ENCODE assay signal across 13 cellular contexts in genomic region chr5:40991168-40991980, GRCh38.
DNase-seq lines count a peak whose midpoint lies in the region; ATAC-seq and TF ChIP-seq lines count a peak whose summit lies in the region.
"Had no signal": no experiment of that assay in that cellular context is flagged by ENCODE, and none has a peak within 500 bp of the region (broad histone marks: within the 10 kb centered on the region; RNA-seq: fewer than 3 reads in every experiment).

No MANE protein-coding gene starts in this region.

- 20% methylated on average over 2 of the region's 2 CpGs for WGBS in esophagus muscularis mucosa

- peak; percentile 41 for TF ChIP-seq EP300 in esophagus muscularis mucosa (IDR thresholded peaks at IDR 0.05)

- no peak overlapping the region for H2AFZ ChIP-seq in PC-3 (ENCODE audit: low read length)

- H3F3A ChIP-seq in PC-3 (ENCODE audit: low read length, unreplicated experiment): peaks cover 17% of the 10 kb centered on the region

- peaks cover 0 to 8% (median 0%) of the 10 kb centered on the region in 3 donors for H3K36me3 Mint-ChIP-seq in naive thymus-derived CD8-positive, alpha-beta T cell
- H3K36me3 Mint-ChIP-seq: activated naive CD4-positive, alpha-beta T cell treated with anti-CD3 and anti-CD28 coated beads, Interleukin-2, amount 10 ng/mL, durations not matched to agents 7 days and 5 days; IgD-negative memory B cell had no signal

- ATAC-seq in PC-3: peak; percentile 80
- ATAC-seq in naive thymus-derived CD8-positive, alpha-beta T cell: no peak
- no peak for ATAC-seq in HG03469 (IDR thresholded peaks at IDR 0.05; ENCODE audit: unreplicated experiment)

- peak; percentile 96 for DNase-seq in PC-3
- DNase-seq in esophagus muscularis mucosa (ENCODE audit: extremely low spot score): peak; percentile 94
- DNase-seq in medulla oblongata (ENCODE audit: extremely low spot score): peak; percentile 67
- DNase-seq in mesenteric fat pad (ENCODE audit: low spot score): no peak
- no peak for DNase-seq in naive thymus-derived CD8-positive, alpha-beta T cell
- no peak for DNase-seq in NCI-H446 treated with DMSO at 0.1 percent for 48 hours (lab: John Stamatoyannopoulos, UW)
- DNase-seq: activated naive CD4-positive, alpha-beta T cell treated with anti-CD3 and anti-CD28 coated beads, Interleukin-2, amount 10 ng/mL, durations not matched to agents 7 days and 5 days; DMS 273 treated with DMSO at 0.1 percent for 48 hours; NCI-H2171 treated with DMSO at 0.1 percent for 48 hours; T1000 had no signal

- H3K4me3 ChIP-seq in PC-3 (ENCODE audit: low read length): peak overlapping the region; percentile 19; the same call in 1 of the 2 replicates
- no peak overlapping the region for H3K4me3 ChIP-seq in esophagus muscularis mucosa

- POLR2A ChIA-PET in PC-3 (lab: Charles Lee; ENCODE audit: unreplicated experiment): no interaction called here
- POLR2A ChIA-PET in naive thymus-derived CD8-positive, alpha-beta T cell (lab: Charles Lee): no interaction called here

- BruUV-seq in PC-3 (replicated peaks; lab: Mats Ljungman, UMichigan): no TSS peak

- no peaks in the 10 kb centered on the region for H3K79me2 ChIP-seq in PC-3 (ENCODE audit: low read length)

- H3K9me3 ChIP-seq in PC-3 (ENCODE audit: low read length) (no peaks in the 10 kb centered on the region), esophagus muscularis mucosa (peaks cover 0 to 10% (median 7%) of the 10 kb centered on the region in 4 donors)

- intact Hi-C loops in PC-3 (cut with micrococcal nuclease) (loop anchor here (10.0 kb wide), 1 partner anchor 253 kb away; no protein-coding TSS in a partner anchor), esophagus muscularis mucosa (cut with DNase I) (loop anchor here (10.0 kb wide), 1 partner anchor 273 kb away; no protein-coding TSS in a partner anchor)

- no peak for TF ChIP-seq CTCF in PC-3 (conservative IDR thresholded peaks at IDR 0.05; ENCODE audit: low read depth, low read length)
- TF ChIP-seq CTCF in esophagus muscularis mucosa (IDR thresholded peaks at IDR 0.05): no peak

- H4K20me1 ChIP-seq in PC-3 (ENCODE audit: low read length): no peaks in the 10 kb centered on the region

- H3K9ac ChIP-seq in PC-3 (ENCODE audit: low read length): no peak overlapping the region

- peak overlapping the region; percentile 63 for H3K27ac ChIP-seq in PC-3 (ENCODE audit: low read length)
- H3K27ac ChIP-seq in esophagus muscularis mucosa (replicated peaks in 1 of 4): peak overlapping the region; percentile 53 to 79 (median 72)
- H3K27ac ChIP-seq in temporal lobe (ENCODE audit: low read depth, low read length): peak overlapping the region; percentile 65

- no peaks in the 10 kb centered on the region for H3K27me3 ChIP-seq in PC-3 (ENCODE audit: low read length)
- H3K27me3 ChIP-seq in esophagus muscularis mucosa: no peaks in the 10 kb centered on the region

- H3K27ac Mint-ChIP-seq in naive thymus-derived CD8-positive, alpha-beta T cell: no peak overlapping the region
- H3K27ac Mint-ChIP-seq: activated naive CD4-positive, alpha-beta T cell treated with anti-CD3 and anti-CD28 coated beads, Interleukin-2, amount 10 ng/mL, durations not matched to agents 7 days and 5 days; IgD-negative memory B cell had no signal

- H3K9me2 ChIP-seq in PC-3 (replicated peaks; ENCODE audit: low read length): no peaks in the 10 kb centered on the region

- peaks cover 0 to 13% (median 6%) of the 10 kb centered on the region in 9 donors for H3K9me3 Mint-ChIP-seq in naive thymus-derived CD8-positive, alpha-beta T cell
- H3K9me3 Mint-ChIP-seq: activated naive CD4-positive, alpha-beta T cell treated with anti-CD3 and anti-CD28 coated beads, Interleukin-2, amount 10 ng/mL, durations not matched to agents 7 days and 5 days had no signal

- peaks cover 0 to 5% (median 2%) of the 10 kb centered on the region in 5 donors for H3K27me3 Mint-ChIP-seq in naive thymus-derived CD8-positive, alpha-beta T cell
- H3K27me3 Mint-ChIP-seq: activated naive CD4-positive, alpha-beta T cell treated with anti-CD3 and anti-CD28 coated beads, Interleukin-2, amount 10 ng/mL, durations not matched to agents 7 days and 5 days had no signal

- no peak for TF ChIP-seq POLR2A in esophagus muscularis mucosa (IDR thresholded peaks at IDR 0.05; ENCODE audit: low read depth)

- H3K4me2 ChIP-seq in PC-3 (ENCODE audit: low read length): peak overlapping the region; percentile 65

- CTCF ChIA-PET in PC-3 (lab: Charles Lee): no interaction called here

- H3K36me3 ChIP-seq in PC-3 (ENCODE audit: low read depth, low read length) (no peaks in the 10 kb centered on the region; the same call in 1 of the 2 replicates), esophagus muscularis mucosa (no peaks in the 10 kb centered on the region)

- H3K4me3 Mint-ChIP-seq in naive thymus-derived CD8-positive, alpha-beta T cell: no peak overlapping the region
- H3K4me3 Mint-ChIP-seq: activated naive CD4-positive, alpha-beta T cell treated with anti-CD3 and anti-CD28 coated beads, Interleukin-2, amount 10 ng/mL, durations not matched to agents 7 days and 5 days; IgD-negative memory B cell had no signal

- no peaks in the 10 kb centered on the region for H3K4me1 Mint-ChIP-seq in naive thymus-derived CD8-positive, alpha-beta T cell
- H3K4me1 Mint-ChIP-seq: activated naive CD4-positive, alpha-beta T cell treated with anti-CD3 and anti-CD28 coated beads, Interleukin-2, amount 10 ng/mL, durations not matched to agents 7 days and 5 days; IgD-negative memory B cell had no signal

- H3K4me1 ChIP-seq in PC-3 (ENCODE audit: insufficient read depth, low read length): peaks cover 60% of the 10 kb centered on the region
- H3K4me1 ChIP-seq in esophagus muscularis mucosa: peaks cover 7 to 30% (median 22%) of the 10 kb centered on the region in 4 donors

Comparison
In these comparisons a context has a peak if more than half of its experiments do, and no peak if none do; other contexts are left out.
1. DNase-seq: peak in PC-3 (single experiment), esophagus muscularis mucosa (single experiment) and medulla oblongata (single experiment); none in mesenteric fat pad (single experiment), naive thymus-derived CD8-positive, alpha-beta T cell (0 of 10) and NCI-H446 treated with DMSO at 0.1 percent for 48 hours (single experiment).
2. Peak in every context shown above with its lines, with median percentiles within 50 percentile points of each other: H3K27ac ChIP-seq.